Comparison of ENCODE assay signal across 17 cellular contexts in the genomic region with DNA sequence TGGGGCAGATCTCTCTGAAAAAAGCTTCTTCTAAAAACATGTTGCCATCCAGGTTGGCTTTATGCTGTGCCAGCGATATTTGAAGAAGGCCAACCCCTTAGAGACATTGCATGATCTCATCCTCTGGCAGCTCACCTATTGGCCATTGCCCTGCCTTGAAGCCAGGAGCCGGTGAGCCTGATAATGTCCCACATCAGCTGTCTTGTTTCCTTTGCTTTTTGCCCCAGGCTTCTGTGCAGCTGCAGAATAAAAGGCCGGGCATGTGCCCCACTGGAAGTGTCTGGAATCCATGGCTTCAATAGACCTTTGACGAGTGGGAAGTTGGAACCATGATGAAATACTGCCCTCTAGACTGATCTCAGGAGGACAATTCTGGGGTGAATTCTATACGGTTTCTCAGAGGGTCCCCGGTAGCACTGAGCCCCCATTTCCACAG.
A peak's percentile ranks its signal among the peaks of the same experiment; 100 is the strongest.
DNase-seq lines count a peak whose midpoint lies in the region; ATAC-seq lines count a peak whose summit lies in the region.
"Had no signal": no experiment of that assay in that cellular context is flagged by ENCODE, and none has a peak within 500 bp of the region (broad histone marks: within the 10 kb centered on the region; RNA-seq: fewer than 3 reads in every experiment).

No MANE protein-coding gene starts in this region.

- no peaks in the 10 kb centered on the region for H3K36me3 Mint-ChIP-seq in activated naive CD8-positive, alpha-beta T cell treated with anti-CD3 and anti-CD28 coated beads for 36 hours

- H3K4me1 ChIP-seq in SJCRH30 = no peaks in the 10 kb centered on the region
- H3K4me1 ChIP-seq: Caco-2, Peyer's patch had no signal

- no peak overlapping the region for H3K4me3 Mint-ChIP-seq in activated naive CD8-positive, alpha-beta T cell treated with anti-CD3 and anti-CD28 coated beads for 36 hours
- H3K4me3 Mint-ChIP-seq: activated CD4-positive, alpha-beta T cell treated with anti-CD3 and anti-CD28 coated beads, Interleukin-2, amount 10 ng/mL, durations not matched to agents 7 days and 5 days; nephron had no signal

- no peaks in the 10 kb centered on the region for H3K4me1 Mint-ChIP-seq in activated naive CD8-positive, alpha-beta T cell treated with anti-CD3 and anti-CD28 coated beads for 36 hours
- H3K4me1 Mint-ChIP-seq: activated CD4-positive, alpha-beta T cell treated with anti-CD3 and anti-CD28 coated beads, Interleukin-2, amount 10 ng/mL, durations not matched to agents 7 days and 5 days; nephron had no signal

- no peak overlapping the region for H3K27ac Mint-ChIP-seq in activated naive CD8-positive, alpha-beta T cell treated with anti-CD3 and anti-CD28 coated beads for 36 hours
- H3K27ac Mint-ChIP-seq: activated CD4-positive, alpha-beta T cell treated with anti-CD3 and anti-CD28 coated beads, Interleukin-2, amount 10 ng/mL, durations not matched to agents 7 days and 5 days; nephron had no signal

- intact Hi-C loops in posterior cingulate gyrus (cut with DNase I) = loop anchor here (5.0 to 10.0 kb wide), 2 partner anchors 516 to 1109 kb away; no protein-coding TSS in a partner anchor

- ATAC-seq in HG03521 (IDR thresholded peaks at IDR 0.05; ENCODE audit: unreplicated experiment) = no peak

- no peaks in the 10 kb centered on the region for H3K36me3 ChIP-seq in SJCRH30
- H3K36me3 ChIP-seq: esophagus muscularis mucosa, Peyer's patch had no signal

- peak; percentile 2 for DNase-seq in NCI-H146 (lab: John Stamatoyannopoulos, UW)
- DNase-seq in NCI-H146 treated with DMSO at 0.1 percent for 48 hours (lab: John Stamatoyannopoulos, UW; ENCODE audit: unreplicated experiment) = no peak
- DNase-seq in SJCRH30 = peak; percentile 51 to 69
- DNase-seq in globus pallidus (ENCODE audit: low spot score) = peak; percentile 93
- peak in 9 of 10 donors; percentile 22 to 95 (median 52) for DNase-seq in posterior cingulate gyrus
- no peak for DNase-seq in AG08395 (ENCODE audit: low spot score)
- no peak for DNase-seq in activated naive CD8-positive, alpha-beta T cell treated with anti-CD3 and anti-CD28 coated beads for 36 hours
- DNase-seq: activated CD4-positive, alpha-beta T cell treated with anti-CD3 and anti-CD28 coated beads, Interleukin-2, amount 10 ng/mL, durations not matched to agents 7 days and 5 days; amniotic stem cell; Caco-2; NCI-H1417 treated with DMSO at 0.1 percent for 48 hours; NCI-H524 treated with DMSO at 0.1 percent for 48 hours; Peyer's patch; stimulated activated CD4-positive, alpha-beta T cell treated with anti-CD3 and anti-CD28 coated beads, Interleukin-4, amount 100 ng/mL, for 4 hours had no signal

- H3K9me3 Mint-ChIP-seq in activated naive CD8-positive, alpha-beta T cell treated with anti-CD3 and anti-CD28 coated beads for 36 hours = no peaks in the 10 kb centered on the region
- H3K9me3 Mint-ChIP-seq: activated CD4-positive, alpha-beta T cell treated with anti-CD3 and anti-CD28 coated beads, Interleukin-2, amount 10 ng/mL, durations not matched to agents 7 days and 5 days; nephron had no signal

- no peaks in the 10 kb centered on the region for H3K9me3 ChIP-seq in SJCRH30 (replicated peaks)
- H3K9me3 ChIP-seq: Caco-2, esophagus muscularis mucosa, Peyer's patch had no signal

- H3K27ac ChIP-seq in SJCRH30 = no peak overlapping the region
- H3K27ac ChIP-seq: esophagus muscularis mucosa, Peyer's patch had no signal

- H3K27me3 ChIP-seq in SJCRH30 = no peaks in the 10 kb centered on the region
- H3K27me3 ChIP-seq: esophagus muscularis mucosa, Peyer's patch had no signal

- peaks cover 6% of the 10 kb centered on the region for H3K27me3 Mint-ChIP-seq in activated naive CD8-positive, alpha-beta T cell treated with anti-CD3 and anti-CD28 coated beads for 36 hours
- H3K27me3 Mint-ChIP-seq: activated CD4-positive, alpha-beta T cell treated with anti-CD3 and anti-CD28 coated beads, Interleukin-2, amount 10 ng/mL, durations not matched to agents 7 days and 5 days had no signal

- no peak overlapping the region for H3K4me3 ChIP-seq in SJCRH30
- H3K4me3 ChIP-seq: esophagus muscularis mucosa, Peyer's patch had no signal

Comparison
In these comparisons a context has a peak if more than half of its experiments do, and no peak if none do; other contexts are left out.
1. DNase-seq: peak in NCI-H146 (single experiment), SJCRH30 (2 of 2), globus pallidus (single experiment) and posterior cingulate gyrus (9 of 10); none in NCI-H146 treated with DMSO at 0.1 percent for 48 hours (single experiment), AG08395 (single experiment) and activated naive CD8-positive, alpha-beta T cell treated with anti-CD3 and anti-CD28 coated beads for 36 hours (single experiment).